In the genomic region with DNA sequence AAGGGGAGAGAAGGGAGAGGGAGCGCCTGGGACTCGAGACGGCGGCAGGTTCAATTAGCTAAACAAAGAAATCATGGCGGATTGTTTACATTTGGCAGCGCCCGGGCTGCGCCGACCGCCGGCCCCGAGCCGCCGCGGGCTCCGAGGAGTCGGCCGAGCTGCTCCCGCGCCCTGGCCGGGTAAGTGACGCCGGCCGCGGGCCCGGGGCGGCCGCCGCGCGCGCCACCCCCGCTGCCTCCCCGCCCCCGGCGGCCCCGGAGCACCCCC, we compare ENCODE assay signal across 8 cellular contexts.
A peak's percentile ranks its signal among the peaks of the same experiment; 100 is the strongest.
DNase-seq lines count a peak whose midpoint lies in the region; ATAC-seq, FAIRE-seq and TF ChIP-seq lines count a peak whose summit lies in the region.

No MANE protein-coding gene starts in this region.

- no peak for FAIRE-seq in keratinocyte (lab: Jason Lieb, UNC)

- no peaks in the 10 kb centered on the region for H3K9me3 ChIP-seq in keratinocyte (ENCODE audit: control insufficient read depth, low read depth, low read length)
- no peaks in the 10 kb centered on the region for H3K9me3 ChIP-seq in thyroid gland

- intact Hi-C loops in activated CD4-positive, alpha-beta T cell treated with anti-CD3 and anti-CD28 coated beads, Interleukin-2, amount 10 ng/mL, durations not matched to agents 24 days and 14 days (cut with micrococcal nuclease), result no loop called here
- intact Hi-C loops in activated B cell treated with CpG ODN at 0.5 μM for 24 hours (cut with micrococcal nuclease), result no loop called here
- intact Hi-C loops in thyroid gland (cut with DNase I), result no loop called here

- dilution Hi-C loops in keratinocyte (cut with MboI; ENCODE audit: extremely low pct_ligation_motif_present, low sequenced_read_pairs), result no loop called here

- H3K27ac ChIP-seq in keratinocyte (ENCODE audit: control insufficient read depth, insufficient read depth, low read length) (no peak overlapping the region), thyroid gland (no peak overlapping the region)

- peaks cover 4% of the 10 kb centered on the region for H3K4me1 ChIP-seq in keratinocyte (ENCODE audit: control insufficient read depth, extremely low read depth, insufficient read depth, low read length)
- peaks cover 5 to 7% of the 10 kb centered on the region in 2 donors for H3K4me1 ChIP-seq in thyroid gland

- no peak overlapping the region for H3K9ac ChIP-seq in keratinocyte (ENCODE audit: control insufficient read depth, extremely low read depth, insufficient read depth, low read length)

- ATAC-seq in activated B cell treated with CpG ODN at 0.5 μM for 24 hours (ENCODE audit: low read depth), result no peak

- H3K4me2 ChIP-seq in keratinocyte (ENCODE audit: control insufficient read depth, extremely low read depth, insufficient read depth, low read depth, low read length), result peak overlapping the region; percentile 90

- no peaks in the 10 kb centered on the region for H3K9me3 Mint-ChIP-seq in activated CD4-positive, alpha-beta T cell treated with anti-CD3 and anti-CD28 coated beads, Interleukin-2, amount 10 ng/mL, durations not matched to agents 24 days and 14 days
- H3K9me3 Mint-ChIP-seq in activated B cell treated with CpG ODN at 0.5 μM for 24 hours, result no peaks in the 10 kb centered on the region

- H3K27ac Mint-ChIP-seq in activated CD4-positive, alpha-beta T cell treated with anti-CD3 and anti-CD28 coated beads, Interleukin-2, amount 10 ng/mL, durations not matched to agents 24 days and 14 days, result no peak overlapping the region
- H3K27ac Mint-ChIP-seq in activated B cell treated with CpG ODN at 0.5 μM for 24 hours, result no peak overlapping the region

- no peaks in the 10 kb centered on the region for H4K20me1 ChIP-seq in keratinocyte (ENCODE audit: control insufficient read depth, extremely low read depth, insufficient read depth, low read length)

- peak overlapping the region; percentile 30 for H2AFZ ChIP-seq in keratinocyte (ENCODE audit: control insufficient read depth, low read length)

- no peaks in the 10 kb centered on the region for H3K79me2 ChIP-seq in keratinocyte (ENCODE audit: control insufficient read depth, insufficient read depth, low read length)

- no peak for TF ChIP-seq POLR2A in thyroid gland (IDR thresholded peaks at IDR 0.05)

- no peaks in the 10 kb centered on the region for H3K36me3 Mint-ChIP-seq in activated CD4-positive, alpha-beta T cell treated with anti-CD3 and anti-CD28 coated beads, Interleukin-2, amount 10 ng/mL, durations not matched to agents 24 days and 14 days (ENCODE audit: low read depth)
- H3K36me3 Mint-ChIP-seq in activated B cell treated with CpG ODN at 0.5 μM for 24 hours (ENCODE audit: low read depth), result no peaks in the 10 kb centered on the region

- H3K36me3 ChIP-seq in keratinocyte (ENCODE audit: control insufficient read depth in 2 of 2, extremely low read depth in 1 of 2, insufficient read depth in 2 of 2, low read length in 2 of 2) (no peaks in the 10 kb centered on the region), thyroid gland (no peaks in the 10 kb centered on the region)

- peaks cover 23% of the 10 kb centered on the region for H3K27me3 ChIP-seq in keratinocyte (ENCODE audit: control insufficient read depth, extremely low read depth, insufficient read depth, low read length)
- H3K27me3 ChIP-seq in thyroid gland, result no peaks in the 10 kb centered on the region

- H3K4me1 Mint-ChIP-seq in activated CD4-positive, alpha-beta T cell treated with anti-CD3 and anti-CD28 coated beads, Interleukin-2, amount 10 ng/mL, durations not matched to agents 24 days and 14 days, result peaks cover 2% of the 10 kb centered on the region
- H3K4me1 Mint-ChIP-seq in activated B cell treated with CpG ODN at 0.5 μM for 24 hours, result peaks cover 14% of the 10 kb centered on the region

- CTCF ChIA-PET in activated B cell treated with CpG ODN at 0.5 μM for 24 hours (lab: Charles Lee), result no interaction called here

- H3K9me1 ChIP-seq in keratinocyte (ENCODE audit: control insufficient read depth, extremely low read depth, insufficient read depth, low read length), result no peaks in the 10 kb centered on the region

- TF ChIP-seq CTCF in activated B cell treated with CpG ODN at 0.5 μM for 24 hours (IDR thresholded peaks at IDR 0.05) (no peak), keratinocyte (optimal IDR thresholded peaks at IDR 0.05 in 1 of 3, IDR thresholded peaks at IDR 0.05 in 1 of 3, conservative IDR thresholded peaks at IDR 0.05 in 1 of 3; ENCODE audit: extremely low read depth in 1 of 3, insufficient read depth in 2 of 3, low read length in 3 of 3) (no peak), thyroid gland (IDR thresholded peaks at IDR 0.05) (no peak)

- POLR2A ChIA-PET in activated B cell treated with CpG ODN at 0.5 μM for 24 hours (lab: Charles Lee), result no interaction called here

- H3K27me3 Mint-ChIP-seq in activated CD4-positive, alpha-beta T cell treated with anti-CD3 and anti-CD28 coated beads, Interleukin-2, amount 10 ng/mL, durations not matched to agents 24 days and 14 days, result peaks cover 54% of the 10 kb centered on the region
- peaks cover 36% of the 10 kb centered on the region for H3K27me3 Mint-ChIP-seq in activated B cell treated with CpG ODN at 0.5 μM for 24 hours

- 0 to 2% methylated on average over 13 to 15 of the region's 37 CpGs for WGBS in thyroid gland, 2 donors

- peak overlapping the region; percentile 66 for H3K4me3 Mint-ChIP-seq in activated CD4-positive, alpha-beta T cell treated with anti-CD3 and anti-CD28 coated beads, Interleukin-2, amount 10 ng/mL, durations not matched to agents 24 days and 14 days
- H3K4me3 Mint-ChIP-seq in activated B cell treated with CpG ODN at 0.5 μM for 24 hours, result peak overlapping the region; percentile 70

- peak overlapping the region; percentile 47 for H3K4me3 ChIP-seq in Jurkat, Clone E6-1 (ENCODE audit: low read length)
- H3K4me3 ChIP-seq in keratinocyte (ENCODE audit: control insufficient read depth in 2 of 3, extremely low read depth in 1 of 3, insufficient read depth in 2 of 3, low read depth in 1 of 3, low read length in 3 of 3), result peak overlapping the region; percentile 25 to 69 (median 68)
- H3K4me3 ChIP-seq in thyroid gland (replicated peaks in 1 of 3), result peak overlapping the region in 2 of 3 donors; percentile 16 to 24

- no peak for DNase-seq in activated CD4-positive, alpha-beta T cell treated with anti-CD3 and anti-CD28 coated beads, Interleukin-2, amount 10 ng/mL, durations not matched to agents 24 days and 14 days
- no peak for DNase-seq in activated CD4-positive, alpha-beta T cell treated with anti-CD3 and anti-CD28 coated beads, Interleukin-2, amount 50 U/mL, for 1 hour
- DNase-seq in Jurkat, Clone E6-1 (ENCODE audit: low read depth, low spot score), result no peak
- DNase-seq in activated B cell treated with CpG ODN at 0.5 μM for 24 hours, result no peak
- DNase-seq in keratinocyte (ENCODE audit: low read depth, low spot score), result no peak
- peak; percentile 12 to 18 for DNase-seq in thyroid gland
- DNase-seq in putamen (ENCODE audit: low spot score), result no peak
- no peak for DNase-seq in NOMO-1 treated with DMSO at 0.1 percent for 48 hours (lab: John Stamatoyannopoulos, UW; ENCODE audit: unreplicated experiment)

Comparison
In these comparisons a context has a peak if more than half of its experiments do, and no peak if none do; other contexts are left out.
1. DNase-seq: peak in thyroid gland (2 of 2); none in activated CD4-positive, alpha-beta T cell treated with anti-CD3 and anti-CD28 coated beads, Interleukin-2, amount 10 ng/mL, durations not matched to agents 24 days and 14 days (single experiment), activated CD4-positive, alpha-beta T cell treated with anti-CD3 and anti-CD28 coated beads, Interleukin-2, amount 50 U/mL, for 1 hour (single experiment), Jurkat, Clone E6-1 (single experiment), activated B cell treated with CpG ODN at 0.5 μM for 24 hours (single experiment), keratinocyte (single experiment), putamen (single experiment) and NOMO-1 treated with DMSO at 0.1 percent for 48 hours (single experiment).
2. Peak in every context shown above with its lines, with median percentiles within 50 percentile points of each other: H3K4me3 ChIP-seq.